In the genomic region with DNA sequence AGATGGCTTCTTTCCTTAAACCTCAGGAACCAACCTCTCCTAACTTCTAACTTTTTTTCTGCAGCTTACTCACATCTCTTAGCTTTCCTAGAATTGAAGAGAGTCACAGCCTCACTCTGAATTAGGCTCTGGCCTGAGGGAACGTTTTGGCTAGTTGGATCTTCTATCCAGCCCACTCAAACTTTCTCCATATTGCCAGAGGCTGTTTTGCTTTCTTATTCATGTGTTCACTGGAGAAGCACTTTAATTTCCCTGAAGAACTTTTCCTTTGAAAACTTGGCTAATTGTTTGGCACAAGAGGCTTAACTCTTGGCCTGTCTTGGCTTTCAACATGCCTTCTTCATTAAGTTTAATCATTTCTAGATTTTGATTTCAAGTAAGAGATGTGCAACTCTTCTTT, we compare ENCODE assay signal across 14 cellular contexts.
DNase-seq lines count a peak whose midpoint lies in the region; ATAC-seq and TF ChIP-seq lines count a peak whose summit lies in the region.
"Had no signal": no experiment of that assay in that cellular context is flagged by ENCODE, and none has a peak within 500 bp of the region (broad histone marks: within the 10 kb centered on the region; RNA-seq: fewer than 3 reads in every experiment).

No MANE protein-coding gene starts in this region.

- H3K36me3 ChIP-seq in WERI-Rb-1 = no peaks in the 10 kb centered on the region
- H3K36me3 ChIP-seq: MG63 had no signal

- H3K9me3 ChIP-seq in WERI-Rb-1 (ENCODE audit: severe bottlenecking) = no peaks in the 10 kb centered on the region

- no peak overlapping the region for H3K4me3 ChIP-seq in AG10803 (ENCODE audit: low read length)
- no peak overlapping the region for H3K4me3 ChIP-seq in WERI-Rb-1 (ENCODE audit: low read depth, low read length)
- H3K4me3 ChIP-seq: MG63, SK-N-MC had no signal

- no peak for ATAC-seq in GM19035 (IDR thresholded peaks at IDR 0.05; ENCODE audit: unreplicated experiment)

- no peaks in the 10 kb centered on the region for H3K27me3 ChIP-seq in WERI-Rb-1 (ENCODE audit: insufficient read depth, low read depth, severe bottlenecking)
- H3K27me3 ChIP-seq: MG63 had no signal

- peak; percentile 45 for DNase-seq in AG10803 (ENCODE audit: low read depth)
- DNase-seq in ELF-1 (ENCODE audit: low read depth, low spot score) = peak; percentile 68
- peak; percentile 50 for DNase-seq in dedifferentiated amniotic fluid mesenchymal stem cell (ENCODE audit: extremely low spot score)
- peak; percentile 88 for DNase-seq in renal cortical epithelial cell (ENCODE audit: low read depth)
- DNase-seq in WERI-Rb-1 = no peak
- no peak for DNase-seq in nucleus accumbens (lab: John Stamatoyannopoulos, UW)
- DNase-seq: C1 segment of cervical spinal cord, MG63, NCI-H1092, NCI-H2081 treated with DMSO at 0.1 percent for 48 hours, NCI-H2227 treated with DMSO at 0.1 percent for 48 hours, NCI-H524 had no signal

- TF ChIP-seq CTCF in AG10803 (conservative IDR thresholded peaks at IDR 0.05; ENCODE audit: low read length) (no peak), WERI-Rb-1 (IDR thresholded peaks at IDR 0.05; ENCODE audit: low read depth, low read length) (no peak)

- no peak overlapping the region for H3K27ac ChIP-seq in WERI-Rb-1
- H3K27ac ChIP-seq: SK-N-MC had no signal

Comparison
In these comparisons a context has a peak if more than half of its experiments do, and no peak if none do; other contexts are left out.
1. DNase-seq: peak in AG10803 (single experiment), ELF-1 (single experiment), dedifferentiated amniotic fluid mesenchymal stem cell (single experiment) and renal cortical epithelial cell (single experiment); none in WERI-Rb-1 (single experiment) and nucleus accumbens (0 of 56).